ENCODE assay signal across 8 cellular contexts in the genomic region with DNA sequence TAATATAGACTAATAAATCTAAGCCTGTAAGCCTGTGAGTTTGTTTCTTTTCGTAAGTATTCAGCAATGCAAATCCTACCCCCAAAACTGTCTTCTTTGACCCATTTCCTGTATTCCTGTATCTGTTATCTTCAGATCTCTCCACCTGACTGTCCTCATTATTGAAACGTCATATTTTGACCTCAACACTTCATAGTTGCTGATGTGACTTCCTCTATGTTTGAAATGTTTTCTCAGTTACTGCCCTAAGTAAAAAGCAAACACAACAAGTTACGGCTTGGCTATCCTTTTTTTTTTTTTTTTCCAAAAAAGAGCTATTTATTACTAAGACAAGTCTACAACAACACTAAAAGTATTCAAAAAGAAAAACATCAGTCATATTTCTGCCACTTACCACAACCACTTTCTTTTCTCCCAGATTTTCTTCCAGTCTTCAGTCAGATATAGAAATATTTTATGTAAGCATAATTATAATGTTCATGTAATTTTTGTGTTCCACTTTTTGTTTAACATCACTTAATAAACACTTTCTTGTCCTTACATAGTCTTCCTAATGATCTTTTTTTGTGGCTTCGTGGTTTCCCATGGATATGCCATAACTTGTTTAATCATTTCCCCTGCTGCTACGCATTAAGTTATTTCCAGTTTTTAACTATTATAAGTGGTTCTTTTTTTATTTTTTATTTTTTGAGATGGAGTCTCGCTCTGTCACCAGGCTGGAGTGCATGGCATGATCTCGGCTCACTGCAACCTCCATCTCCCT. TPM values are rescaled to one million over a fixed set of nuclear protein-coding genes. Genes with fewer than 3 reads are reported as not detected.
DNase-seq lines count a peak whose midpoint lies in the region; ATAC-seq and TF ChIP-seq lines count a peak whose summit lies in the region.

No MANE protein-coding gene starts in this region.

- H3K4me3 Mint-ChIP-seq in naive B cell, result peak overlapping the region in 5 of 8 donors; percentile 0 to 64 (median 27)

- H3K4me1 Mint-ChIP-seq in naive B cell, result peaks cover 48 to 67% (median 54%) of the 10 kb centered on the region in 3 donors

- H3K9me3 Mint-ChIP-seq in naive B cell, result no peaks in the 10 kb centered on the region

- CTCF ChIA-PET in HEK293 (lab: Yijun Ruan, JAX), result no interaction called here

- H3K4me3 ChIP-seq in HEK293 (ENCODE audit: low read depth, low read length), result no peak overlapping the region
- no peak overlapping the region for H3K4me3 ChIP-seq in NB4 (ENCODE audit: low read depth, low read length)

- no peak for TF ChIP-seq POLR2A in NB4 (IDR thresholded peaks at IDR 0.05; ENCODE audit: extremely low read depth, insufficient read length)

- no peaks in the 10 kb centered on the region for H3K27me3 Mint-ChIP-seq in naive B cell

- DNase-seq in NB4 (ENCODE audit: low read depth), result peak; percentile 35
- peak; percentile 76 for DNase-seq in naive B cell
- no peak for DNase-seq in DMS 273 treated with DMSO at 0.1 percent for 48 hours (lab: John Stamatoyannopoulos, UW)
- no peak for DNase-seq in medulla oblongata (ENCODE audit: extremely low spot score)
- no peak for DNase-seq in H4 (ENCODE audit: low spot score)
- DNase-seq in NCI-H2171 (lab: John Stamatoyannopoulos, UW), result no peak

- no peak for TF ChIP-seq CTCF in HEK293 (tag by site-specific recombination; IDR thresholded peaks at IDR 0.05)
- TF ChIP-seq CTCF in NB4 (IDR thresholded peaks at IDR 0.05; ENCODE audit: low read depth, low read length), result no peak

- POLR2A ChIA-PET in HEK293 (lab: Yijun Ruan, JAX), result interaction anchor here (0.6 to 1.7 kb wide), 2 partner anchors 9 to 42 kb away, joined by 3 to 10 read pairs; no protein-coding TSS in a partner anchor

- H3K36me3 Mint-ChIP-seq in naive B cell, result no peaks in the 10 kb centered on the region

- H3K27ac ChIP-seq in HEK293 (ENCODE audit: extremely low read depth, low read depth, low read length), result no peak overlapping the region

- peaks cover 11% of the 10 kb centered on the region for H3K4me1 ChIP-seq in HEK293 (ENCODE audit: control insufficient read depth, insufficient read depth, low read length)

- peak; percentile 77 for ATAC-seq in GM18861 (IDR thresholded peaks at IDR 0.05; ENCODE audit: unreplicated experiment)
- peak; percentile 85 to 87 for ATAC-seq in naive B cell (ENCODE audit: low read depth in 2 of 2)

- no peaks in the 10 kb centered on the region for H3K9me3 ChIP-seq in HEK293 (ENCODE audit: control insufficient read depth, insufficient read depth, low read depth, low read length)

- H3K36me3 ChIP-seq in HEK293 (ENCODE audit: control insufficient read depth in 2 of 2, insufficient read depth in 1 of 2, low read length in 2 of 2), result no peaks in the 10 kb centered on the region

- H3K27ac Mint-ChIP-seq in naive B cell, result peak overlapping the region; percentile 10 to 88 (median 64)

TF ChIP-seq in HEK293, 187 proteins besides CTCF, POLR2A, EP300 and RAD21:
- TF ChIP-seq ZNF629 (tag by site-specific recombination; IDR thresholded peaks at IDR 0.05), result 0 out of 2 replicates have a peak, but pooled peaks have one; percentile 39
- TF ChIP-seq ZBTB48 (tag by site-specific recombination; IDR thresholded peaks at IDR 0.05), result no peak

RNA-seq across cellular contexts. Expression of a gene that starts 44.9 kb away (rescaled TPM):
- 10 to 100 TPM; 33.3 to 77.6 (median 62.5) TPM for polyA plus RNA-seq in naive B cell (ENCODE audit: low read depth in 6 of 6)
- total RNA-seq in H4 (2014; rRNA removed; shearing (Covaris generic)), result 25.7 and 30.6 TPM in 2 replicates

Comparison
In these comparisons a context has a peak if more than half of its experiments do, and no peak if none do; other contexts are left out.
1. DNase-seq: peak in NB4 (single experiment) and naive B cell (single experiment); none in DMS 273 treated with DMSO at 0.1 percent for 48 hours (single experiment), medulla oblongata (single experiment), H4 (single experiment) and NCI-H2171 (single experiment).